13 cellular contexts compared by ENCODE assay signal in the genomic region with DNA sequence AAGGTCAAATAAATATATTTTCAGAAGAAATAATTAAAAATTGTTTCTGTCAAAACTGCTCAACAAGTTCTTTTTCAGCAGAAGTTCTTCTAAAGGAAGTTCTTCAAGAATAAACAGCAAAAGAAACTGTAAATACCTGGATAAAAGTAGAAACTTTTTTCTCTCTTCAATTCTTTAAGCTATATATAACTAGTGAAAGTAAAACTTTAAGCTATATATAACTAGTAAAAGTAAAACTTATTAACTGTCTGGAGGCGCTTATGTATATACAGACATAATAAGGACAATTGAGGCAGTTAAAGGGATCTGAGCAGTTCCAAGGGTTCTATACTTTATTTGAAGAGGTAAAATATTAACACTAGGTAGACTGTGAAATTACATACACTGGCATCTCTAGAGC.
DNase-seq lines count a peak whose midpoint lies in the region; ATAC-seq lines count a peak whose summit lies in the region.
"Had no signal": no experiment of that assay in that cellular context is flagged by ENCODE, and none has a peak within 500 bp of the region (broad histone marks: within the 10 kb centered on the region; RNA-seq: fewer than 3 reads in every experiment).

No MANE protein-coding gene starts in this region.

- no peak for DNase-seq in central memory CD8-positive, alpha-beta T cell (ENCODE audit: low spot score in 2 of 2)
- DNase-seq in EL (no peak), iPS-NIHi11 (ENCODE audit: low spot score) (no peak)
- DNase-seq: Caco-2; CD8-positive, alpha-beta memory T cell; DND-41; GF-D8; GOT3; H9 had no signal

- no peaks in the 10 kb centered on the region for H3K9me3 Mint-ChIP-seq in central memory CD8-positive, alpha-beta T cell
- H3K9me3 Mint-ChIP-seq: CD8-positive, alpha-beta memory T cell; H9 had no signal

- peaks cover 20% of the 10 kb centered on the region for H3K36me3 Mint-ChIP-seq in central memory CD8-positive, alpha-beta T cell (ENCODE audit: insufficient read depth)

- H3K27me3 Mint-ChIP-seq in central memory CD8-positive, alpha-beta T cell, result no peaks in the 10 kb centered on the region

- H3K4me3 Mint-ChIP-seq in central memory CD8-positive, alpha-beta T cell, result no peak overlapping the region
- H3K4me3 Mint-ChIP-seq: CD8-positive, alpha-beta memory T cell; H9 had no signal

- peak overlapping the region; percentile 49 for H3K27ac Mint-ChIP-seq in central memory CD8-positive, alpha-beta T cell (ENCODE audit: low read depth)
- H3K27ac Mint-ChIP-seq: H9 had no signal

- peaks cover 15% of the 10 kb centered on the region for H3K4me1 Mint-ChIP-seq in central memory CD8-positive, alpha-beta T cell
- H3K4me1 Mint-ChIP-seq: H9 had no signal

- ATAC-seq in GM21390 (IDR thresholded peaks at IDR 0.05; ENCODE audit: unreplicated experiment), result peak; percentile 36
- peak; percentile 55 for ATAC-seq in HG02938 (IDR thresholded peaks at IDR 0.05; ENCODE audit: unreplicated experiment)
- no peak for ATAC-seq in central memory CD8-positive, alpha-beta T cell (replicated peaks; ENCODE audit: extremely low read depth, poor library complexity, severe bottlenecking)
- no peak for ATAC-seq in HG03139 (IDR thresholded peaks at IDR 0.05; ENCODE audit: unreplicated experiment)
- ATAC-seq: HepG2 had no signal

Comparison
In these comparisons a context has a peak if more than half of its experiments do, and no peak if none do; other contexts are left out.
1. ATAC-seq: peak in GM21390 (single experiment) and HG02938 (single experiment); none in central memory CD8-positive, alpha-beta T cell (single experiment) and HG03139 (single experiment).